Comparison of ENCODE assay signal across 1 cellular context in genomic region chr9:132415181-132415580, GRCh38.
TF ChIP-seq lines count a peak whose summit lies in the region.

No MANE protein-coding gene starts in this region.

TF ChIP-seq in H1, 55 proteins besides CTCF, POLR2A, EP300 and RAD21:
- TF ChIP-seq POLR2AphosphoS5 (IDR thresholded peaks at IDR 0.05; ENCODE audit: low read depth, low read length) (no peak), BCL11A (IDR thresholded peaks at IDR 0.05; ENCODE audit: low read depth in 2 of 2, low read length in 2 of 2) (no peak), ZNF274 (IDR thresholded peaks at IDR 0.05; ENCODE audit: borderline replicate concordance, extremely low read depth, low read length) (no peak), GABPA (IDR thresholded peaks at IDR 0.05; ENCODE audit: borderline replicate concordance, insufficient read depth, low read length) (no peak), PHF8 (conservative IDR thresholded peaks at IDR 0.05; ENCODE audit: low read depth, low read length) (no peak), SAP30 (IDR thresholded peaks at IDR 0.05; ENCODE audit: insufficient read depth, insufficient replicate concordance, low read length) (no peak), POU5F1 (IDR thresholded peaks at IDR 0.05; ENCODE audit: low read depth, low read length) (no peak), NRF1 (IDR thresholded peaks at IDR 0.05; ENCODE audit: low read depth, low read length) (no peak), SP2 (IDR thresholded peaks at IDR 0.05; ENCODE audit: low read length) (no peak), HDAC6 (IDR thresholded peaks at IDR 0.05; ENCODE audit: low read depth, low read length) (no peak), RFX5 (IDR thresholded peaks at IDR 0.05; ENCODE audit: borderline replicate concordance, low read depth, low read length) (no peak), SP1 (IDR thresholded peaks at IDR 0.05; ENCODE audit: low read depth, low read length) (no peak), YY1 (IDR thresholded peaks at IDR 0.05; ENCODE audit: low read depth, low read length) (no peak), TEAD4 (IDR thresholded peaks at IDR 0.05; ENCODE audit: low read depth, low read length) (no peak), TAF7 (optimal IDR thresholded peaks at IDR 0.05; ENCODE audit: borderline replicate concordance, low read depth, low read length) (no peak), TCF12 (IDR thresholded peaks at IDR 0.05; ENCODE audit: low read depth, low read length) (no peak), SIN3A (conservative IDR thresholded peaks at IDR 0.05 in 1 of 2, IDR thresholded peaks at IDR 0.05 in 1 of 2; ENCODE audit: low read depth in 1 of 2, low read length in 2 of 2) (no peak)
